ENCODE assay signal across 9 cellular contexts in genomic region chr3:107633327-107634141, GRCh38.
DNase-seq lines count a peak whose midpoint lies in the region; ATAC-seq, FAIRE-seq and TF ChIP-seq lines count a peak whose summit lies in the region.
"Had no signal": no experiment of that assay in that cellular context is flagged by ENCODE, and none has a peak within 500 bp of the region (broad histone marks: within the 10 kb centered on the region; RNA-seq: fewer than 3 reads in every experiment).

No MANE protein-coding gene starts in this region.

- no peak for TF ChIP-seq POLR2A in GM12892 (IDR thresholded peaks at IDR 0.05; ENCODE audit: low read depth, low read length)

- peak; percentile 78 for FAIRE-seq in GM12892 (lab: Jason Lieb, UNC)
- no peak for FAIRE-seq in frontal cortex (lab: Jason Lieb, UNC)
- FAIRE-seq: D721Med had no signal

- no peak overlapping the region for H3K4me3 Mint-ChIP-seq in CD4-positive, alpha-beta T cell

- CTCF ChIA-PET in CD4-positive, alpha-beta T cell (lab: Charles Lee): no interaction called here

- H3K9me3 ChIP-seq in OCI-LY3 (ENCODE audit: insufficient read depth, low read length): no peaks in the 10 kb centered on the region
- no peaks in the 10 kb centered on the region for H3K9me3 ChIP-seq in CD4-positive, alpha-beta T cell (ENCODE audit: control insufficient read depth, low read length)

- peaks cover 4% of the 10 kb centered on the region for H3K36me3 ChIP-seq in OCI-LY3 (replicated peaks; ENCODE audit: low read depth, low read length)

- H3K4me1 ChIP-seq in OCI-LY3 (ENCODE audit: low read length): peaks cover 44% of the 10 kb centered on the region

- peak overlapping the region; percentile 44 for H3K9ac ChIP-seq in OCI-LY3 (ENCODE audit: low read length)

- peak overlapping the region; percentile 55 for H3K4me3 ChIP-seq in OCI-LY3 (ENCODE audit: low read length)

- H3K36me3 Mint-ChIP-seq in CD4-positive, alpha-beta T cell (ENCODE audit: low read depth): no peaks in the 10 kb centered on the region

- peak overlapping the region; percentile 84 for H3K27ac ChIP-seq in OCI-LY3 (ENCODE audit: low read length)
- no peak overlapping the region for H3K27ac ChIP-seq in CD4-positive, alpha-beta T cell (ENCODE audit: low read depth, low read length)

- H3K79me2 ChIP-seq in OCI-LY3 (ENCODE audit: low read length): no peaks in the 10 kb centered on the region; the same call in 1 of the 2 replicates

- TF ChIP-seq CTCF in GM20000 (IDR thresholded peaks at IDR 0.05; ENCODE audit: extremely low read depth, missing control alignments): no peak
- TF ChIP-seq CTCF in OCI-LY3 (IDR thresholded peaks at IDR 0.05; ENCODE audit: low read depth, low read length): no peak
- TF ChIP-seq CTCF in CD4-positive, alpha-beta T cell (IDR thresholded peaks at IDR 0.05): no peak

- H3K27me3 Mint-ChIP-seq in CD4-positive, alpha-beta T cell: no peaks in the 10 kb centered on the region

- peak overlapping the region; percentile 80 for H3K4me2 ChIP-seq in OCI-LY3 (ENCODE audit: low read length)

- no peak overlapping the region for H2AFZ ChIP-seq in OCI-LY3 (ENCODE audit: low read depth, low read length)

- DNase-seq in GM12892 (ENCODE audit: insufficient read length): peak; percentile 2
- peak; percentile 48 for DNase-seq in GM20000 (ENCODE audit: low spot score)
- DNase-seq in frontal cortex (ENCODE audit: low spot score in 2 of 2): no peak
- no peak for DNase-seq in CD4-positive, alpha-beta T cell
- no peak for DNase-seq in Ammon's horn (ENCODE audit: low spot score)

- H3K27me3 ChIP-seq in OCI-LY3 (ENCODE audit: low read depth, low read length): no peaks in the 10 kb centered on the region
- no peaks in the 10 kb centered on the region for H3K27me3 ChIP-seq in CD4-positive, alpha-beta T cell (ENCODE audit: control insufficient read depth, insufficient read depth, low read length)

- POLR2A ChIA-PET in CD4-positive, alpha-beta T cell (lab: Charles Lee): no interaction called here

- peaks cover 48% of the 10 kb centered on the region for H3K4me1 Mint-ChIP-seq in CD4-positive, alpha-beta T cell (ENCODE audit: low read depth)

- peak; percentile 90 for ATAC-seq in HG03097 (IDR thresholded peaks at IDR 0.05; ENCODE audit: low FRiP score, unreplicated experiment)
- ATAC-seq in esophagus mucosa: no peak
- ATAC-seq in CD4-positive, alpha-beta T cell (ENCODE audit: poor library complexity): no peak

- no peak overlapping the region for H3K27ac Mint-ChIP-seq in CD4-positive, alpha-beta T cell

- H3K9me3 Mint-ChIP-seq in CD4-positive, alpha-beta T cell: no peaks in the 10 kb centered on the region

- intact Hi-C loops in CD4-positive, alpha-beta T cell (cut with DNase I, micrococcal nuclease): no loop called here

- H4K20me1 ChIP-seq in OCI-LY3 (ENCODE audit: insufficient read depth, low read length): peaks cover 12% of the 10 kb centered on the region; the same call in 1 of the 2 replicates

Comparison
In these comparisons a context has a peak if more than half of its experiments do, and no peak if none do; other contexts are left out.
1. DNase-seq: peak in GM12892 (single experiment) and GM20000 (single experiment); none in frontal cortex (0 of 2), CD4-positive, alpha-beta T cell (0 of 10) and Ammon's horn (single experiment).